In genomic region chr11:12556155-12556554, GRCh38 we compare ENCODE assay signal across 15 cellular contexts.
DNase-seq lines count a peak whose midpoint lies in the region; ATAC-seq and TF ChIP-seq lines count a peak whose summit lies in the region.
"Had no signal": no experiment of that assay in that cellular context is flagged by ENCODE, and none has a peak within 500 bp of the region (broad histone marks: within the 10 kb centered on the region; RNA-seq: fewer than 3 reads in every experiment).

No MANE protein-coding gene starts in this region.

- peaks cover 66% of the 10 kb centered on the region for H3K4me1 Mint-ChIP-seq in chondrocyte (ENCODE audit: low read depth)
- H3K4me1 Mint-ChIP-seq: CD4-positive, CD25-positive, alpha-beta regulatory T cell; IgD-negative memory B cell; naive thymus-derived CD8-positive, alpha-beta T cell had no signal

- H3K27me3 ChIP-seq in HUES64 (ENCODE audit: insufficient read depth, low read length) (no peaks in the 10 kb centered on the region), hepatocyte (no peaks in the 10 kb centered on the region), skeletal muscle tissue (ENCODE audit: control insufficient read depth in 3 of 3, insufficient read depth in 3 of 3, low read length in 3 of 3) (no peaks in the 10 kb centered on the region), A673 (replicated peaks; ENCODE audit: insufficient read depth, low read depth, low read length, poor library complexity) (no peaks in the 10 kb centered on the region), Karpas-422 (ENCODE audit: low read length) (0 out of 2 replicates have a peak, but pooled peaks cover 2% of the 10 kb centered on the region)

- H3K4me1 ChIP-seq in HUES64 (ENCODE audit: insufficient read depth, low read length): peaks cover 21% of the 10 kb centered on the region
- peaks cover 6% of the 10 kb centered on the region for H3K4me1 ChIP-seq in hepatocyte (ENCODE audit: insufficient read depth)
- H3K4me1 ChIP-seq in skeletal muscle tissue (ENCODE audit: control insufficient read depth in 3 of 3, insufficient read depth in 3 of 3, low read length in 3 of 3): peaks cover 3 to 8% (median 5%) of the 10 kb centered on the region in 3 donors
- no peaks in the 10 kb centered on the region for H3K4me1 ChIP-seq in A673 (ENCODE audit: insufficient read depth, low read length, poor library complexity, severe bottlenecking)
- H3K4me1 ChIP-seq in Karpas-422 (ENCODE audit: low read length): no peaks in the 10 kb centered on the region

- no peak for TF ChIP-seq CTCF in chondrocyte (IDR thresholded peaks at IDR 0.05)
- no peak for TF ChIP-seq CTCF in hepatocyte (IDR thresholded peaks at IDR 0.05; ENCODE audit: poor library complexity)
- TF ChIP-seq CTCF in A673 (conservative IDR thresholded peaks at IDR 0.05; ENCODE audit: low read depth, low read length): no peak

- BruUV-seq in A673 (replicated peaks; lab: Mats Ljungman, UMichigan): no TSS peak

- H3K4me2 ChIP-seq in hepatocyte: no peak overlapping the region
- H3K4me2 ChIP-seq in Karpas-422 (ENCODE audit: low read depth, low read length, poor library complexity, severe bottlenecking): no peak overlapping the region

- peaks cover 11% of the 10 kb centered on the region for H3K9me3 Mint-ChIP-seq in chondrocyte (ENCODE audit: low read depth)
- H3K9me3 Mint-ChIP-seq: activated naive CD4-positive, alpha-beta T cell treated with anti-CD3 and anti-CD28 coated beads, Interleukin-2, amount 50 U/mL, for 72 hours had no signal

- DNase-seq in chondrocyte (ENCODE audit: low spot score): no peak
- no peak for DNase-seq in hepatocyte (ENCODE audit: low spot score)
- no peak for DNase-seq in A673 (ENCODE audit: low spot score)
- no peak for DNase-seq in activated T-cell treated with anti-CD3 and anti-CD28 coated beads for 4 hours
- DNase-seq in Karpas-422: no peak
- DNase-seq: activated CD4-positive, alpha-beta T cell treated with anti-CD3 and anti-CD28 coated beads, Interleukin-2, amount 50 U/mL, for 48 hours; CD4-positive, CD25-positive, alpha-beta regulatory T cell; naive thymus-derived CD8-positive, alpha-beta T cell; NCI-H1694 treated with DMSO at 0.1 percent for 48 hours; T-helper 2 cell had no signal

- H2AFZ ChIP-seq in hepatocyte (no peak overlapping the region), Karpas-422 (ENCODE audit: low read length) (no peak overlapping the region)

- no peaks in the 10 kb centered on the region for H3K27me3 Mint-ChIP-seq in chondrocyte (ENCODE audit: low read depth)

- H3K9me3 ChIP-seq in HUES64 (ENCODE audit: insufficient read depth, low read depth, low read length) (peaks cover 6% of the 10 kb centered on the region; the same call in 1 of the 2 replicates), hepatocyte (ENCODE audit: low read depth) (peaks cover 5% of the 10 kb centered on the region), skeletal muscle tissue (ENCODE audit: control insufficient read depth in 3 of 3, low read length in 3 of 3) (peaks cover 0 to 2% (median 2%) of the 10 kb centered on the region in 3 donors), A673 (ENCODE audit: low read depth, low read length, poor library complexity, severe bottlenecking) (peaks cover 8% of the 10 kb centered on the region), Karpas-422 (ENCODE audit: low read length) (no peaks in the 10 kb centered on the region)

- 57% methylated on average over 3 of the region's 3 CpGs for WGBS in HUES64
- 41% methylated on average over 3 of the region's 3 CpGs for WGBS in hepatocyte (ENCODE audit: low lambda C conversion rate, missing lambda C conversion rate)

- H3K79me2 ChIP-seq in hepatocyte (no peaks in the 10 kb centered on the region), Karpas-422 (ENCODE audit: low read length) (no peaks in the 10 kb centered on the region)

- CTCF ChIA-PET in A673 (lab: Charles Lee): no interaction called here

- no peak overlapping the region for H3K4me3 Mint-ChIP-seq in chondrocyte (ENCODE audit: unreplicated experiment)
- H3K4me3 Mint-ChIP-seq: CD4-positive, CD25-positive, alpha-beta regulatory T cell; IgD-negative memory B cell; naive thymus-derived CD8-positive, alpha-beta T cell had no signal

- peak overlapping the region; percentile 92 for H3K27ac Mint-ChIP-seq in chondrocyte (ENCODE audit: unreplicated experiment)
- H3K27ac Mint-ChIP-seq: activated naive CD4-positive, alpha-beta T cell treated with anti-CD3 and anti-CD28 coated beads, Interleukin-2, amount 50 U/mL, for 72 hours; CD4-positive, CD25-positive, alpha-beta regulatory T cell; IgD-negative memory B cell had no signal

- H3K27ac ChIP-seq in HUES64 (ENCODE audit: low read depth, low read length) (peak overlapping the region; percentile 43), hepatocyte (peak overlapping the region; percentile 28), skeletal muscle tissue (ENCODE audit: low read depth, low read length) (peak overlapping the region; percentile 38), A673 (ENCODE audit: low read depth, low read length, poor library complexity, severe bottlenecking) (no peak overlapping the region), Karpas-422 (ENCODE audit: low read length) (no peak overlapping the region)

- H3K36me3 Mint-ChIP-seq in chondrocyte (ENCODE audit: low read depth): no peaks in the 10 kb centered on the region
- H3K36me3 Mint-ChIP-seq: activated naive CD4-positive, alpha-beta T cell treated with anti-CD3 and anti-CD28 coated beads, Interleukin-2, amount 50 U/mL, for 72 hours; CD4-positive, CD25-positive, alpha-beta regulatory T cell had no signal

- H3K9me2 ChIP-seq in hepatocyte (replicated peaks; ENCODE audit: insufficient read depth) (no peaks in the 10 kb centered on the region), Karpas-422 (replicated peaks; ENCODE audit: insufficient read depth, low read length) (no peaks in the 10 kb centered on the region)

- H3K36me3 ChIP-seq in HUES64 (ENCODE audit: insufficient read depth, low read length): no peaks in the 10 kb centered on the region
- H3K36me3 ChIP-seq in hepatocyte (replicated peaks; ENCODE audit: insufficient read depth, low read depth): no peaks in the 10 kb centered on the region
- no peaks in the 10 kb centered on the region for H3K36me3 ChIP-seq in skeletal muscle tissue (ENCODE audit: control insufficient read depth in 3 of 3, insufficient read depth in 3 of 3, low read length in 3 of 3)
- H3K36me3 ChIP-seq in A673 (ENCODE audit: insufficient read depth, low read length, poor library complexity, severe bottlenecking): no peaks in the 10 kb centered on the region
- no peaks in the 10 kb centered on the region for H3K36me3 ChIP-seq in Karpas-422 (ENCODE audit: insufficient read depth, low read length)

- H3K9ac ChIP-seq in HUES64 (ENCODE audit: low read depth, low read length) (peak overlapping the region; percentile 17; the same call in 1 of the 2 replicates), skeletal muscle tissue (ENCODE audit: low read depth in 1 of 3, low read length in 3 of 3) (no peak overlapping the region), Karpas-422 (ENCODE audit: low read length) (no peak overlapping the region)

- H4K20me1 ChIP-seq in hepatocyte (ENCODE audit: insufficient read depth, poor library complexity, severe bottlenecking) (no peaks in the 10 kb centered on the region), Karpas-422 (ENCODE audit: insufficient read depth, low read depth, low read length) (no peaks in the 10 kb centered on the region)

- intact Hi-C loops in A673 (cut with micrococcal nuclease; ENCODE audit: unreplicated experiment): no loop called here

- POLR2A ChIA-PET in A673 (lab: Charles Lee; ENCODE audit: low non-redundant PET): no interaction called here

- H3K4me3 ChIP-seq in HUES64 (ENCODE audit: low read length) (no peak overlapping the region), hepatocyte (no peak overlapping the region), skeletal muscle tissue (ENCODE audit: low read length in 3 of 3) (no peak overlapping the region), A673 (ENCODE audit: low read depth, low read length, poor library complexity, severe bottlenecking) (no peak overlapping the region), Karpas-422 (ENCODE audit: low read length) (no peak overlapping the region)

- ATAC-seq in GM19035 (IDR thresholded peaks at IDR 0.05; ENCODE audit: unreplicated experiment): no peak
- ATAC-seq: activated naive CD4-positive, alpha-beta T cell treated with anti-CD3 and anti-CD28 coated beads, Interleukin-2, amount 50 U/mL, for 72 hours; naive thymus-derived CD8-positive, alpha-beta T cell had no signal

Comparison
In these comparisons a context has a peak if more than half of its experiments do, and no peak if none do; other contexts are left out.
1. H3K27ac ChIP-seq: peak in HUES64 (single experiment), hepatocyte (single experiment) and skeletal muscle tissue (single experiment); none in A673 (single experiment) and Karpas-422 (single experiment).